ENCODE assay signal across 8 cellular contexts in the genomic region with DNA sequence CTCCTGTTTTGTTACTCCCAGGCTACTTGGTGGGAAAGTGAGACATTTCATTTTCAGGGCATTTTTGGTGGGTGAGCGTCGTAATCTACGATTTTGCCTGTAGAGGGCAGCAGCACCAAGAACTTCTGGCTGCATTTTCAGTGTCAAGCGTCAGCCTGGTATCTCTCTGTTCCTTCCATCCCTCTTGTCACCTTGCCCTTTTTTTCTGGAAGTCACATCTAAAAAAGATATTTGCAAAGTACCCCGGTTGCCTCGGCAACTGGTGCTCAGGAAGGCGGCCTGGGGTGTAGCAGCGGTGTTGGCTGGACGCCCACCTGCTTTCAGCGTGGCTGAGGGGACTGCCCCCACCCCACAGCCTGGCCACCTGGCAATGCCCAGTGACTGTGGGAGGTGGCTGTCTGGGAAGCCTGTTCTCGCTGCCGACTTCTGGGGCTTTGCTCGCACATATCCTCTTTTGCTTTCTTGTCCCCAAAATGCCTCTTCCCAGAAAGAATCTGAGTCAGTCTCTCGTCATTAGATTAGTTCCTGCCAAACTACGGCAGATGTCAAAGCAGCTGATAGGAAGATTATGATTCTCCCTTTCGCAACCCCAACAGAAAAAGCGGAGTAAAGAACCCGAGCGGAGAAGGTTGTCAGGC.
DNase-seq lines count a peak whose midpoint lies in the region; ATAC-seq lines count a peak whose summit lies in the region.

No MANE protein-coding gene starts in this region.

- H3K4me3 Mint-ChIP-seq in central memory CD8-positive, alpha-beta T cell: peak overlapping the region; percentile 43

- peaks cover 12% of the 10 kb centered on the region for H3K4me1 Mint-ChIP-seq in central memory CD8-positive, alpha-beta T cell

- no peaks in the 10 kb centered on the region for H3K9me3 Mint-ChIP-seq in central memory CD8-positive, alpha-beta T cell

- peaks cover 37% of the 10 kb centered on the region for H3K27me3 Mint-ChIP-seq in central memory CD8-positive, alpha-beta T cell

- DNase-seq in activated gamma-delta T cell treated with Interleukin-2 at 50 U/mL for 16 hours (peak; percentile 20), activated gamma-delta T cell (lab: John Stamatoyannopoulos, UW) (no peak), NCI-H1694 treated with DMSO at 0.1 percent for 48 hours (lab: John Stamatoyannopoulos, UW) (peak; percentile 69), UCSD-AML1 (lab: John Stamatoyannopoulos, UW; ENCODE audit: unreplicated experiment) (peak; percentile 37), kidney tubule cell (ENCODE audit: low spot score) (peak; percentile 53)
- peak in 1 of 2 donors; percentile 22 for DNase-seq in central memory CD8-positive, alpha-beta T cell (ENCODE audit: low spot score in 2 of 2)
- DNase-seq in stimulated activated CD4-positive, alpha-beta T cell treated with anti-CD3 and anti-CD28 coated beads, Interleukin-2, amount 100 ng/mL, for 24 hours: peak; percentile 42 to 45

- H3K36me3 Mint-ChIP-seq in central memory CD8-positive, alpha-beta T cell (ENCODE audit: insufficient read depth): no peaks in the 10 kb centered on the region

- H3K27ac Mint-ChIP-seq in central memory CD8-positive, alpha-beta T cell (ENCODE audit: low read depth): no peak overlapping the region

- ATAC-seq in HG02798 (IDR thresholded peaks at IDR 0.05; ENCODE audit: poor library complexity, unreplicated experiment): peak; percentile 79
- peak; percentile 59 for ATAC-seq in central memory CD8-positive, alpha-beta T cell (replicated peaks; ENCODE audit: extremely low read depth, poor library complexity, severe bottlenecking)
